ENCODE assay signal across 14 cellular contexts in genomic region chr16:50539822-50540710, GRCh38. TPM values are rescaled to one million over a fixed set of nuclear protein-coding genes. Genes with fewer than 3 reads are reported as not detected.
DNase-seq lines count a peak whose midpoint lies in the region; ATAC-seq and TF ChIP-seq lines count a peak whose summit lies in the region.
"Had no signal": no experiment of that assay in that cellular context is flagged by ENCODE, and none has a peak within 500 bp of the region (broad histone marks: within the 10 kb centered on the region; RNA-seq: fewer than 3 reads in every experiment).

No MANE protein-coding gene starts in this region.

- H3K36me3 ChIP-seq in right atrium auricular region (no peaks in the 10 kb centered on the region), WERI-Rb-1 (no peaks in the 10 kb centered on the region), left lung (no peaks in the 10 kb centered on the region), prostate gland (no peaks in the 10 kb centered on the region)

- H3K4me3 ChIP-seq in right atrium auricular region: no peak overlapping the region
- no peak overlapping the region for H3K4me3 ChIP-seq in WERI-Rb-1 (ENCODE audit: low read depth, low read length)
- no peak overlapping the region for H3K4me3 ChIP-seq in left lung
- no peak overlapping the region for H3K4me3 ChIP-seq in prostate gland
- H3K4me3 ChIP-seq: skin epidermis had no signal

- H3K27ac ChIP-seq in right atrium auricular region: no peak overlapping the region
- no peak overlapping the region for H3K27ac ChIP-seq in WERI-Rb-1
- no peak overlapping the region for H3K27ac ChIP-seq in left lung
- no peak overlapping the region for H3K27ac ChIP-seq in prostate gland
- H3K27ac ChIP-seq: skin epidermis had no signal

- H3K4me1 ChIP-seq in right atrium auricular region: no peaks in the 10 kb centered on the region
- no peaks in the 10 kb centered on the region for H3K4me1 ChIP-seq in left lung
- H3K4me1 ChIP-seq in prostate gland (replicated peaks): no peaks in the 10 kb centered on the region

- no peaks in the 10 kb centered on the region for H3K9me3 ChIP-seq in right atrium auricular region
- no peaks in the 10 kb centered on the region for H3K9me3 ChIP-seq in WERI-Rb-1 (ENCODE audit: severe bottlenecking)
- H3K9me3 ChIP-seq in left lung: no peaks in the 10 kb centered on the region
- H3K9me3 ChIP-seq in prostate gland: no peaks in the 10 kb centered on the region

- peak; percentile 61 for DNase-seq in Right ventricle myocardium inferior (ENCODE audit: missing footprints)
- DNase-seq in right atrium auricular region (ENCODE audit: low spot score): no peak
- DNase-seq in WERI-Rb-1: peak; percentile 47
- DNase-seq in left kidney (ENCODE audit: low read depth, low spot score): peak; percentile 45
- DNase-seq in left lung: no peak
- no peak for DNase-seq in prostate gland (ENCODE audit: low spot score)
- no peak for DNase-seq in NCI-H1092 treated with DMSO at 0.1 percent for 48 hours (lab: John Stamatoyannopoulos, UW)
- DNase-seq: activated CD4-positive, alpha-beta T cell treated with anti-CD3 and anti-CD28 coated beads, Interleukin-2, amount 10 ng/mL, durations not matched to agents 24 days and 14 days; activated T-cell treated with anti-CD3 and anti-CD28 coated beads, Interleukin-2, amount 50 U/mL, for 24 hours; HCEC 1CT; NCI-H1694; NK-92 treated with Interleukin-12 subunit alpha and Interleukin-12 subunit beta, amount 100 ng/mL, for 24 hours had no signal

- TF ChIP-seq CTCF in right atrium auricular region (IDR thresholded peaks at IDR 0.05): no peak
- peak; percentile 62 for TF ChIP-seq CTCF in WERI-Rb-1 (IDR thresholded peaks at IDR 0.05; ENCODE audit: low read depth, low read length)
- TF ChIP-seq CTCF in left lung (IDR thresholded peaks at IDR 0.05): no peak
- no peak for TF ChIP-seq CTCF in prostate gland (IDR thresholded peaks at IDR 0.05)

- ATAC-seq in Right ventricle myocardium inferior (no peak), HG02973 (IDR thresholded peaks at IDR 0.05; ENCODE audit: unreplicated experiment) (no peak), left lung (no peak)

- H3K27me3 ChIP-seq in right atrium auricular region (no peaks in the 10 kb centered on the region), WERI-Rb-1 (ENCODE audit: insufficient read depth, low read depth, severe bottlenecking) (no peaks in the 10 kb centered on the region), left lung (peaks cover 0 to 2% of the 10 kb centered on the region in 2 donors), prostate gland (replicated peaks; ENCODE audit: insufficient read depth) (no peaks in the 10 kb centered on the region)

- intact Hi-C loops in Right ventricle myocardium inferior (cut with DNase I): no loop called here
- intact Hi-C loops in left lung (cut with DNase I): no loop called here
- intact Hi-C loops in prostate gland (cut with DNase I): loop anchor here (10.0 kb wide), 2 partner anchors 165 to 265 kb away; no protein-coding TSS in a partner anchor

- WGBS in prostate gland: 84% methylated on average over 23 of the region's 23 CpGs

- TF ChIP-seq POLR2A in prostate gland (IDR thresholded peaks at IDR 0.05): no peak

RNA-seq across cellular contexts. Expression of gene NKD1, which starts 8.1 kb away (rescaled TPM):
- total RNA-seq in Right ventricle myocardium inferior (0.43 TPM), right atrium auricular region (1 to 10 TPM; 1.1 to 3.0 TPM), left lung (10 to 100 TPM; 12.5 to 23.0 TPM), prostate gland (10 to 100 TPM in 1 of 2 donors, 1 to 10 TPM in 1; 7.0 to 13.8 TPM)

Comparison
In these comparisons a context has a peak if more than half of its experiments do, and no peak if none do; other contexts are left out.
1. DNase-seq: peak in Right ventricle myocardium inferior (single experiment), WERI-Rb-1 (single experiment) and left kidney (single experiment); none in right atrium auricular region (single experiment), left lung (0 of 2), prostate gland (single experiment) and NCI-H1092 treated with DMSO at 0.1 percent for 48 hours (single experiment).